Comparison of ENCODE assay signal across 28 cellular contexts in the genomic region with DNA sequence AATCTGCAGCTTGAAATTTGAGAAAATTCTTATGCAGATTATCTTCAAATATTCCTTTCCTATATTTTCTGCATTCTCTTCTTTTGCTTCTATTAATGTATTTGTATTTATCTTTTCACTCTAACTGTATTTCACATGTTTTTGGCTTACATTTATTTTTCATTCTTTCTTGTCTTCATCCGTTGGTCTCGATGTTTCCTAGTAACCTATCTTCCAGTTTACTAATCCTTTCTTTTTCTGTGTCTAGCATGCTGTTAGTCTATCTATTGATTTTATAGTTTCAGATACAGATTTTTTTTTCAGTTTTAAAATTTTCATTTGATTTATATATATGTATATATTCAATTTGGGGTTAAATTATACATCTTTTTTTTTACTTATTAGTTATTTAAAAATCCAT.
"Had no signal": no experiment of that assay in that cellular context is flagged by ENCODE, and none has a peak within 500 bp of the region (broad histone marks: within the 10 kb centered on the region; RNA-seq: fewer than 3 reads in every experiment).

No MANE protein-coding gene starts in this region.

- ATAC-seq: effector memory CD8-positive, alpha-beta T cell; esophagus mucosa; gastroesophageal sphincter; heart left ventricle; left cardiac atrium; left lung; left ventricle myocardium superior; lower lobe of right lung; mucosa of descending colon; naive thymus-derived CD8-positive, alpha-beta T cell had no signal

- H3K27ac ChIP-seq: colonic mucosa, epithelial cell of prostate, esophagus squamous epithelium, gastroesophageal sphincter, heart left ventricle, hepatocyte, left lung, lower lobe of right lung had no signal

- H3K9me3 ChIP-seq: colonic mucosa, esophagus squamous epithelium, gastroesophageal sphincter, left lung, lower lobe of right lung, mucosa of descending colon had no signal

- H3K4me3 Mint-ChIP-seq: dendritic cell treated with granulocyte-macrophage colony-stimulating factor and Interleukin-4, amounts not matched to agents 40 ng/mL and 50 ng/mL, for 4 days; effector memory CD8-positive, alpha-beta T cell; endodermal cell; immature natural killer cell; mesothelial cell of epicardium; naive B cell; naive thymus-derived CD8-positive, alpha-beta T cell had no signal

- DNase-seq: colonic mucosa; cortex of kidney; effector CD8-positive, alpha-beta T cell; effector memory CD8-positive, alpha-beta T cell; endodermal cell; erythroblast; esophagus squamous epithelium; foreskin fibroblast; foreskin melanocyte; heart left ventricle; hypothalamus; immature natural killer cell; islet precursor cell; left cardiac atrium; left lung; left ventricle myocardium superior; lower lobe of right lung; mesenchymal stem cell; mucosa of descending colon; naive B cell; naive thymus-derived CD8-positive, alpha-beta T cell had no signal

- H3K4me1 ChIP-seq: colonic mucosa, esophagus squamous epithelium, gastroesophageal sphincter, left lung, lower lobe of right lung had no signal

- H3K4me2 ChIP-seq: hepatocyte had no signal

- H3K27ac Mint-ChIP-seq: dendritic cell treated with granulocyte-macrophage colony-stimulating factor and Interleukin-4, amounts not matched to agents 40 ng/mL and 50 ng/mL, for 4 days; effector memory CD8-positive, alpha-beta T cell; endodermal cell; immature natural killer cell; mesothelial cell of epicardium had no signal

- H3K9me3 Mint-ChIP-seq: dendritic cell treated with granulocyte-macrophage colony-stimulating factor and Interleukin-4, amounts not matched to agents 40 ng/mL and 50 ng/mL, for 4 days had no signal

- H2AFZ ChIP-seq: hepatocyte had no signal

- H3K27me3 ChIP-seq: colonic mucosa, esophagus squamous epithelium, gastroesophageal sphincter, heart left ventricle, hepatocyte, left lung had no signal

- H3K4me3 ChIP-seq: colonic mucosa, esophagus squamous epithelium, gastroesophageal sphincter, heart left ventricle, hepatocyte, left lung, lower lobe of right lung, mucosa of descending colon had no signal

- H3K79me2 ChIP-seq: hepatocyte had no signal

- H3K27me3 Mint-ChIP-seq: dendritic cell treated with granulocyte-macrophage colony-stimulating factor and Interleukin-4, amounts not matched to agents 40 ng/mL and 50 ng/mL, for 4 days; effector memory CD8-positive, alpha-beta T cell; naive thymus-derived CD8-positive, alpha-beta T cell had no signal

- H3K36me3 Mint-ChIP-seq: naive B cell; naive thymus-derived CD8-positive, alpha-beta T cell had no signal

- FAIRE-seq: endometrium had no signal

- H3K4me1 Mint-ChIP-seq: immature natural killer cell; naive B cell; naive thymus-derived CD8-positive, alpha-beta T cell had no signal

- H3K36me3 ChIP-seq: colonic mucosa, esophagus squamous epithelium, gastroesophageal sphincter, heart left ventricle, left lung, lower lobe of right lung had no signal
